ENCODE assay signal across 15 cellular contexts in the genomic region with DNA sequence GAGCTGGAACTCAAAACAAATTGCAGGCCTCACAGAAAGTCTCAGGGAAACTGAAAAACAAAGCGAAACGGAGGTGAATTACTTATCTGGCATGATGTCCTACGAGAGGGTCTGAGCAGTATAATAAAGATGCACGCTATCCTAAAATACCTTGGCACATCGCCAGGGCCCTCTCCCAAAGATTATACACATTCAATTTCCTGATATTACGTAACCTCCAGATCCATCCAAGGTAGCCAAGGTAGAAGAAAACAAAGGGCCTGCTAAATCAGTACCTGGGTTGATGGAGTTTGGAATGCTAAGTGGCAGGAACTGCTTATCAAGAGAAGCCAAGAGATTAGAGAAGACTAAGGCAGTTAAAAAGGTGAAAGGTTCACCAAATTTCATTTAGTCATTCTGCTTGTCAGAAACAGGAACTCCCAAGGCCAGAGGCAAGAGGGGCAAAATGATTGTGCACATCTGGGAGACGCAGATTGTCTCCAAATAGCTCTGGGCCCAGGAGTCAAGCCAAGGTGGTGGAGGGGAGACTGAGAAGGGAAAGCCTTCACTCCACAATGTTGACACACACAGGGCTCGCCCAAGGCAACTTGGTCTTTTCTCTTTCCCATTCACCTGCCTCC.
"Had no signal": no experiment of that assay in that cellular context is flagged by ENCODE, and none has a peak within 500 bp of the region (broad histone marks: within the 10 kb centered on the region; RNA-seq: fewer than 3 reads in every experiment).

No MANE protein-coding gene starts in this region.

- H3K27ac ChIP-seq: neutrophil, skin epidermis, tibial artery, vagina had no signal

- H3K9me3 Mint-ChIP-seq: activated CD8-positive, alpha-beta T cell treated with anti-CD3 and anti-CD28 coated beads for 36 hours; activated naive CD8-positive, alpha-beta T cell treated with anti-CD3 and anti-CD28 coated beads for 36 hours; activated T-cell treated with anti-CD3 and anti-CD28 coated beads, Interleukin-2, amount 50 U/mL, for 72 hours; naive thymus-derived CD8-positive, alpha-beta T cell had no signal

- ATAC-seq: activated CD4-positive, alpha-beta T cell treated with anti-CD3 and anti-CD28 coated beads for 36 hours; activated CD8-positive, alpha-beta T cell treated with anti-CD3 and anti-CD28 coated beads for 36 hours; activated T-cell treated with anti-CD3 and anti-CD28 coated beads, Interleukin-2, amount 50 U/mL, for 72 hours; left lobe of liver; mucosa of descending colon; naive thymus-derived CD8-positive, alpha-beta T cell had no signal

- H3K36me3 ChIP-seq: neutrophil, tibial artery, vagina had no signal

- H3K4me1 ChIP-seq: tibial artery, vagina had no signal

- H3K27ac Mint-ChIP-seq: activated CD4-positive, alpha-beta T cell treated with anti-CD3 and anti-CD28 coated beads for 36 hours; activated CD8-positive, alpha-beta T cell treated with anti-CD3 and anti-CD28 coated beads for 36 hours; activated naive CD8-positive, alpha-beta T cell treated with anti-CD3 and anti-CD28 coated beads for 36 hours; activated T-cell treated with anti-CD3 and anti-CD28 coated beads, Interleukin-2, amount 50 U/mL, for 72 hours; naive thymus-derived CD8-positive, alpha-beta T cell had no signal

- H3K4me3 ChIP-seq: mucosa of descending colon, skin epidermis, tibial artery, vagina had no signal

- H3K4me3 Mint-ChIP-seq: activated CD4-positive, alpha-beta T cell treated with anti-CD3 and anti-CD28 coated beads for 36 hours; activated CD8-positive, alpha-beta T cell treated with anti-CD3 and anti-CD28 coated beads for 36 hours; activated naive CD8-positive, alpha-beta T cell treated with anti-CD3 and anti-CD28 coated beads for 36 hours; activated T-cell treated with anti-CD3 and anti-CD28 coated beads, Interleukin-2, amount 50 U/mL, for 72 hours; naive thymus-derived CD8-positive, alpha-beta T cell had no signal

- H3K9me3 ChIP-seq: mucosa of descending colon, neutrophil, tibial artery, vagina had no signal

- DNase-seq: activated CD4-positive, alpha-beta T cell treated with anti-CD3 and anti-CD28 coated beads for 36 hours; activated CD8-positive, alpha-beta memory T cell treated with anti-CD3 and anti-CD28 coated beads, Interleukin-2, amount 50 U/mL, for 4 hours; activated CD8-positive, alpha-beta T cell treated with anti-CD3 and anti-CD28 coated beads for 36 hours; activated gamma-delta T cell treated with Interleukin-2 at 50 U/mL for 16 hours; activated naive CD8-positive, alpha-beta T cell treated with anti-CD3 and anti-CD28 coated beads for 36 hours; activated T-cell treated with anti-CD3 and anti-CD28 coated beads, Interleukin-2, amount 50 U/mL, for 72 hours; mammary epithelial cell; mucosa of descending colon; naive thymus-derived CD8-positive, alpha-beta T cell; posterior cingulate gyrus; tibial artery had no signal

- H3K27me3 ChIP-seq: neutrophil, vagina had no signal

- H3K4me1 Mint-ChIP-seq: activated CD4-positive, alpha-beta T cell treated with anti-CD3 and anti-CD28 coated beads for 36 hours; activated naive CD8-positive, alpha-beta T cell treated with anti-CD3 and anti-CD28 coated beads for 36 hours; naive thymus-derived CD8-positive, alpha-beta T cell had no signal
